ENCODE assay signal across 26 cellular contexts in the genomic region with DNA sequence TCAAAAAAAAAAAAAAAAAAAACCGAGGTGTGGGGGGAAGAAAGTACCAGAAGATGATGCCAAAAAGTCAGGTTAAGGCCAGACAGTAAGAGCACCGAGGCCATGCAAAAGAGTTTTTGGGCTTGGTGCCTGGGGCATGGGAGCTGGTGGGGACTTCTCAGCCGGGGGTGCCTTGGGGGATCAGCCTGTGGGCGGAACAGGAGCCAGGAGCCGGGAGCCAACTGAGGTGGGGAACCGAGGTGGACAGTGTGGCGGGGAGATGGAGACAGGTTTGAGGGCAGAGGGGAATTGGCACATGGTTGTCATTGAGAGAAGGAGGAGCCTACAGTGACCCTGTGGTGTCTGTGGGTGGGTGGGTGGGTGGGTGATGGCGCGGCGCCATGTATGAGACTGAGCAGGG. TPM values are rescaled to one million over a fixed set of nuclear protein-coding genes. Genes with fewer than 3 reads are reported as not detected.
"Had no signal": no experiment of that assay in that cellular context is flagged by ENCODE, and none has a peak within 500 bp of the region (broad histone marks: within the 10 kb centered on the region; RNA-seq: fewer than 3 reads in every experiment).

No MANE protein-coding gene starts in this region.

- H3K4me3 ChIP-seq: left ventricle myocardium inferior, lung, neural progenitor cell, ovary, right atrium auricular region, right lobe of liver, skin epidermis, tibial nerve, vagina had no signal

- H3K4me2 ChIP-seq: neural progenitor cell had no signal

- H3K27ac ChIP-seq: left ventricle myocardium inferior, neural progenitor cell, neutrophil, ovary, right atrium auricular region, right lobe of liver, skin epidermis, vagina had no signal

- H3K4me1 ChIP-seq: neural progenitor cell, right lobe of liver, vagina had no signal

- H3K27me3 ChIP-seq: neural progenitor cell, neutrophil, ovary, right atrium auricular region, right lobe of liver, tibial nerve, vagina had no signal

- H3K4me1 Mint-ChIP-seq: immature natural killer cell; mesothelial cell of epicardium; naive B cell; natural killer cell; stimulated activated effector memory CD8-positive, alpha-beta T cell treated with anti-CD3 and anti-CD28 coated beads, Interleukin-12 subunit alpha, Interleukin-12 subunit beta, amount 100 ng/mL, for 72 hours had no signal

- H3K9ac ChIP-seq: neural progenitor cell had no signal

- H3K27ac Mint-ChIP-seq: immature natural killer cell; mesothelial cell of epicardium; naive B cell; natural killer cell; nephron progenitor cell; progenitor cell of endocrine pancreas; stimulated activated effector memory CD8-positive, alpha-beta T cell treated with anti-CD3 and anti-CD28 coated beads, Interleukin-12 subunit alpha, Interleukin-12 subunit beta, amount 100 ng/mL, for 72 hours; stimulated activated naive CD8-positive, alpha-beta T cell treated with anti-CD3 and anti-CD28 coated beads, Interleukin-15, Interleukin-2, amounts not matched to agents 100 ng/mL and 50 ng/mL, for 24 hours; type B pancreatic cell had no signal

- DNase-seq: hypothalamus; immature natural killer cell; left ventricle myocardium inferior; mesendoderm; naive B cell; natural killer cell; nephron progenitor cell; occipital lobe; ovary; stimulated activated CD4-positive, alpha-beta T cell treated with anti-CD3 and anti-CD28 coated beads, Interleukin-4, amount 100 ng/mL, for 24 hours; stimulated activated naive CD4-positive, alpha-beta T cell had no signal

- H3K36me3 Mint-ChIP-seq: immature natural killer cell; naive B cell; natural killer cell; stimulated activated effector memory CD8-positive, alpha-beta T cell treated with anti-CD3 and anti-CD28 coated beads, Interleukin-12 subunit alpha, Interleukin-12 subunit beta, amount 100 ng/mL, for 72 hours had no signal

- H3K36me3 ChIP-seq: left ventricle myocardium inferior, neural progenitor cell, neutrophil, ovary, right atrium auricular region, right lobe of liver, vagina had no signal

- H3K9me3 ChIP-seq: left ventricle myocardium inferior, neutrophil, ovary, right atrium auricular region, right lobe of liver, tibial nerve, vagina had no signal

- FAIRE-seq: islet of Langerhans had no signal

- H3K27me3 Mint-ChIP-seq: progenitor cell of endocrine pancreas had no signal

- H3K9me3 Mint-ChIP-seq: naive B cell; natural killer cell; neural progenitor cell; stimulated activated effector memory CD8-positive, alpha-beta T cell treated with anti-CD3 and anti-CD28 coated beads, Interleukin-12 subunit alpha, Interleukin-12 subunit beta, amount 100 ng/mL, for 72 hours; stimulated activated naive CD8-positive, alpha-beta T cell treated with anti-CD3 and anti-CD28 coated beads, Interleukin-15, Interleukin-2, amounts not matched to agents 100 ng/mL and 50 ng/mL, for 24 hours; type B pancreatic cell had no signal

- H3K4me3 Mint-ChIP-seq: immature natural killer cell; mesothelial cell of epicardium; naive B cell; natural killer cell; nephron progenitor cell; neural progenitor cell; stimulated activated effector memory CD8-positive, alpha-beta T cell treated with anti-CD3 and anti-CD28 coated beads, Interleukin-12 subunit alpha, Interleukin-12 subunit beta, amount 100 ng/mL, for 72 hours; stimulated activated naive CD8-positive, alpha-beta T cell treated with anti-CD3 and anti-CD28 coated beads, Interleukin-15, Interleukin-2, amounts not matched to agents 100 ng/mL and 50 ng/mL, for 24 hours; type B pancreatic cell had no signal

- H2AFZ ChIP-seq: neural progenitor cell had no signal

RNA-seq across cellular contexts. Expression of a gene that starts 33.2 kb away (rescaled TPM):
- total RNA-seq: mononuclear cell, natural killer cell had no signal
- polyA plus RNA-seq: immature natural killer cell had no signal
